In the genomic region with DNA sequence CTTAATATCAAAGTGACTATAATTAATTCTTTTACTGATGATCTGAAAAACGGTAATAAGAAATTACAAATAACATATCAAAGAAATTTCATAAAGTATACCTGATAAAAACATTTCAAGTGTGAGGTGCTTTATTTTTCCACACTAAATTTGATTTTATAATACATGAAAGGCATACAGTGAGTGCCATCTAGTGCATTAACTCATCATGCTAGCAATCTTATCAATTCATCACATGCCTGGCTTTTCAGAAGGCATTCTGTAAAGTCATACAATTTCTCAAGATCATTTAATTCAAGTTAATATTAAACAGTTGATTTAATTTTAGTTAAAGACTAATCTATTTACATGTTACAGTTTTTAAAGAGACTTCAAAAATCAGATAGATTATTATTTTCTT, we compare ENCODE assay signal across 18 cellular contexts.
"Had no signal": no experiment of that assay in that cellular context is flagged by ENCODE, and none has a peak within 500 bp of the region (broad histone marks: within the 10 kb centered on the region; RNA-seq: fewer than 3 reads in every experiment).

No MANE protein-coding gene starts in this region.

- H3K27me3 ChIP-seq: tibial artery had no signal

- H3K27ac ChIP-seq: epithelial cell of prostate, tibial artery had no signal

- ATAC-seq: activated CD8-positive, alpha-beta T cell treated with anti-CD3 and anti-CD28 coated beads, Interleukin-2, amount 10 ng/mL, durations not matched to agents 7 days and 5 days; effector memory CD8-positive, alpha-beta T cell; natural killer cell treated with Interleukin-12 subunit alpha and Interleukin-12 subunit beta and Interleukin-15 and Interleukin-18, amount 100 ng/mL, for 72 hours had no signal

- H3K4me3 ChIP-seq: tibial artery had no signal

- DNase-seq: activated CD4-positive, alpha-beta T cell treated with anti-CD3 and anti-CD28 coated beads, Interleukin-2, amount 10 ng/mL, durations not matched to agents 7 days and 5 days; activated CD8-positive, alpha-beta memory T cell treated with anti-CD3 and anti-CD28 coated beads, Interleukin-2, amount 50 U/mL, for 4 hours; activated CD8-positive, alpha-beta T cell treated with anti-CD3 and anti-CD28 coated beads, Interleukin-2, amount 10 ng/mL, durations not matched to agents 7 days and 5 days; activated effector memory CD4-positive, alpha-beta T cell treated with Interleukin-2 at 50 U/mL for 16 hours; activated naive CD4-positive, alpha-beta T cell treated with anti-CD3 and anti-CD28 coated beads, Interleukin-2, amount 50 U/mL, for 16 hours; activated T-cell treated with anti-CD3 and anti-CD28 coated beads, Interleukin-2, amount 50 U/mL, for 48 hours; dermis blood vessel endothelial cell; effector memory CD8-positive, alpha-beta T cell; retina; stimulated activated CD4-positive, alpha-beta T cell treated with anti-CD3 and anti-CD28 coated beads, Interleukin-12 subunit alpha, Interleukin-12 subunit beta, amount 100 ng/mL, for 4 hours; stimulated activated CD8-positive, alpha-beta memory T cell treated with anti-CD3 and anti-CD28 coated beads, Interleukin-4, amount 100 ng/mL, for 48 hours; stimulated activated naive CD4-positive, alpha-beta T cell; substantia nigra; T1000; tibial artery had no signal

- H3K4me1 ChIP-seq: tibial artery had no signal

- H3K36me3 ChIP-seq: tibial artery had no signal

- FAIRE-seq: astrocyte had no signal
